Comparison of ENCODE assay signal across 31 cellular contexts in the genomic region with DNA sequence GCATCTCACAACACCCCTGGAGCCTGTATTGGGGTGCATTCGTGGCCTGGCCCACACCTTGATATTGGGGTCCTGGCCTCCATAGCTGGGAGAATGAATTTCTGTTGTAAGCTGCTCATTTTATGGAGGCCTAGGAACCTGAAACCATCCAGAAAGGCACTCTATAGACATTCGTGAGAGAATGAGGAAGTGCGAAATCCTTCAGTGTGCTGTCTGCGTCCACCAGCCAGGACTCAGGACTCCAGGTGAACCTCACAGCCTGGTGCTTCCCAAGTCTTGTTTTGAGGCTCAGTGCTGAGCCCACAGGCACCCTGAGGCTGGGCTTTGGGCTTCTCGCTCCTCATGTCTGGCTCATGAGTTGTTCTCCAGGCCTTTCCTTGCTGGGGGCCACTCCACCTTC. TPM values are rescaled to one million over a fixed set of nuclear protein-coding genes. Genes with fewer than 3 reads are reported as not detected.
A peak's percentile ranks its signal among the peaks of the same experiment; 100 is the strongest.
DNase-seq lines count a peak whose midpoint lies in the region; ATAC-seq and TF ChIP-seq lines count a peak whose summit lies in the region.
"Had no signal": no experiment of that assay in that cellular context is flagged by ENCODE, and none has a peak within 500 bp of the region (broad histone marks: within the 10 kb centered on the region; RNA-seq: fewer than 3 reads in every experiment).

No MANE protein-coding gene starts in this region.

- no peak overlapping the region for H3K4me3 ChIP-seq in Caco-2 (ENCODE audit: low read depth, low read length)
- H3K4me3 ChIP-seq in MM.1S (ENCODE audit: low read length) = no peak overlapping the region
- H3K4me3 ChIP-seq: hepatocyte, ovary, transverse colon had no signal

- TF ChIP-seq CTCF in Caco-2 (IDR thresholded peaks at IDR 0.05; ENCODE audit: insufficient read depth in 1 of 2, low read depth in 1 of 2, low read length in 1 of 2, severe bottlenecking in 1 of 2, unreplicated experiment in 1 of 2) (no peak), MM.1S (IDR thresholded peaks at IDR 0.05; ENCODE audit: low read length) (no peak), activated B cell treated with CpG ODN at 0.5 μM for 24 hours (IDR thresholded peaks at IDR 0.05) (no peak)

- no peaks in the 10 kb centered on the region for H3K27me3 ChIP-seq in Caco-2 (replicated peaks; ENCODE audit: control insufficient read depth, insufficient read depth, low read length)
- peaks cover 100% of the 10 kb centered on the region for H3K27me3 ChIP-seq in MM.1S (replicated peaks; ENCODE audit: insufficient read depth, low read length)
- H3K27me3 ChIP-seq: BE2C, hepatocyte, ovary had no signal

- H3K4me1 Mint-ChIP-seq in Caco-2 (ENCODE audit: low read depth, unreplicated experiment) (peaks cover 41% of the 10 kb centered on the region), activated B cell treated with CpG ODN at 0.5 μM for 24 hours (no peaks in the 10 kb centered on the region)
- no peaks in the 10 kb centered on the region for H3K4me1 Mint-ChIP-seq in activated T-helper 17 cell treated with anti-CD3 and anti-CD28 coated beads, Interleukin-2, amount 50 U/mL, for 72 hours
- H3K4me1 Mint-ChIP-seq: activated naive CD8-positive, alpha-beta T cell treated with anti-CD3 and anti-CD28 coated beads, Interleukin-2, amount 10 ng/mL, durations not matched to agents 7 days and 5 days had no signal

- H3K27ac Mint-ChIP-seq in Caco-2 (ENCODE audit: unreplicated experiment) (peak overlapping the region; percentile 10), activated B cell treated with CpG ODN at 0.5 μM for 24 hours (no peak overlapping the region)
- no peak overlapping the region for H3K27ac Mint-ChIP-seq in activated T-helper 17 cell treated with anti-CD3 and anti-CD28 coated beads, Interleukin-2, amount 50 U/mL, for 72 hours
- H3K27ac Mint-ChIP-seq: activated CD8-positive, alpha-beta T cell treated with anti-CD3 and anti-CD28 coated beads for 36 hours; activated naive CD8-positive, alpha-beta T cell treated with anti-CD3 and anti-CD28 coated beads, Interleukin-2, amount 10 ng/mL, durations not matched to agents 7 days and 5 days; nephron progenitor cell had no signal

- H3K4me2 ChIP-seq in MM.1S (ENCODE audit: low read depth, low read length) = no peak overlapping the region
- H3K4me2 ChIP-seq: hepatocyte, KMS-11 had no signal

- H3F3A ChIP-seq in MM.1S (ENCODE audit: insufficient read depth, low read length) = no peaks in the 10 kb centered on the region

- POLR2A ChIA-PET in Caco-2 (lab: Charles Lee) = interaction anchor here (0.6 kb wide), 1 partner anchor 355 kb away, joined by 3 read pairs; no protein-coding TSS in a partner anchor
- POLR2A ChIA-PET in activated B cell treated with CpG ODN at 0.5 μM for 24 hours (lab: Charles Lee) = interaction anchor here (0.6 kb wide), 1 partner anchor 30 kb away, joined by 7 read pairs; no protein-coding TSS in a partner anchor

- DNase-seq in Caco-2 = no peak
- DNase-seq in MM.1S = no peak
- peak; percentile 7 for DNase-seq in OCI-M1 (lab: John Stamatoyannopoulos, UW)
- DNase-seq in activated B cell treated with CpG ODN at 0.5 μM for 24 hours = no peak
- no peak for DNase-seq in NCI-H1436 treated with DMSO at 0.1 percent for 48 hours (lab: John Stamatoyannopoulos, UW)
- DNase-seq in stimulated activated naive CD4-positive, alpha-beta T cell (lab: John Stamatoyannopoulos, UW) = no peak
- DNase-seq in NCI-H1694 (lab: John Stamatoyannopoulos, UW) = no peak
- DNase-seq: activated CD8-positive, alpha-beta T cell treated with anti-CD3 and anti-CD28 coated beads for 36 hours; activated effector memory CD4-positive, alpha-beta T cell treated with anti-CD3 and anti-CD28 coated beads, Interleukin-2, amount 50 U/mL, for 16 hours; activated naive CD8-positive, alpha-beta T cell treated with anti-CD3 and anti-CD28 coated beads, Interleukin-2, amount 10 ng/mL, durations not matched to agents 7 days and 5 days; activated T-cell treated with anti-CD3 and anti-CD28 coated beads for 4 hours; BE2C; caudate nucleus; foreskin melanocyte; GF-D8; left cardiac atrium; NCI-H1048; NCI-H774; nephron progenitor cell; ovary; small intestine; T1000; transverse colon had no signal

- no peak overlapping the region for H3K9ac ChIP-seq in MM.1S (ENCODE audit: low read length)
- H3K9ac ChIP-seq: KMS-11 had no signal

- no peaks in the 10 kb centered on the region for H4K20me1 ChIP-seq in MM.1S (ENCODE audit: insufficient read depth, low read length)

- H3K36me3 Mint-ChIP-seq in Caco-2 (ENCODE audit: insufficient read depth, unreplicated experiment) (no peaks in the 10 kb centered on the region), activated B cell treated with CpG ODN at 0.5 μM for 24 hours (ENCODE audit: low read depth) (no peaks in the 10 kb centered on the region)
- H3K36me3 Mint-ChIP-seq in activated T-helper 17 cell treated with anti-CD3 and anti-CD28 coated beads, Interleukin-2, amount 50 U/mL, for 72 hours (ENCODE audit: low read depth) = no peaks in the 10 kb centered on the region
- H3K36me3 Mint-ChIP-seq: activated naive CD8-positive, alpha-beta T cell treated with anti-CD3 and anti-CD28 coated beads, Interleukin-2, amount 10 ng/mL, durations not matched to agents 7 days and 5 days had no signal

- intact Hi-C loops in Caco-2 (cut with micrococcal nuclease; ENCODE audit: unreplicated experiment) = no loop called here
- intact Hi-C loops in activated B cell treated with CpG ODN at 0.5 μM for 24 hours (cut with micrococcal nuclease) = no loop called here

- H3K9me3 Mint-ChIP-seq in Caco-2 (ENCODE audit: unreplicated experiment) = no peaks in the 10 kb centered on the region
- H3K9me3 Mint-ChIP-seq in activated B cell treated with CpG ODN at 0.5 μM for 24 hours = no peaks in the 10 kb centered on the region
- no peaks in the 10 kb centered on the region for H3K9me3 Mint-ChIP-seq in activated T-helper 17 cell treated with anti-CD3 and anti-CD28 coated beads, Interleukin-2, amount 50 U/mL, for 72 hours
- H3K9me3 Mint-ChIP-seq: activated CD8-positive, alpha-beta T cell treated with anti-CD3 and anti-CD28 coated beads for 36 hours; activated naive CD8-positive, alpha-beta T cell treated with anti-CD3 and anti-CD28 coated beads, Interleukin-2, amount 10 ng/mL, durations not matched to agents 7 days and 5 days had no signal

- no peaks in the 10 kb centered on the region for H3K36me3 ChIP-seq in Caco-2 (ENCODE audit: control insufficient read depth, insufficient read depth, low read length)
- H3K36me3 ChIP-seq in MM.1S (replicated peaks; ENCODE audit: insufficient read depth, low read length) = no peaks in the 10 kb centered on the region
- H3K36me3 ChIP-seq: BE2C, ovary, transverse colon had no signal

- no peaks in the 10 kb centered on the region for H3K9me3 ChIP-seq in Caco-2
- H3K9me3 ChIP-seq in MM.1S (replicated peaks; ENCODE audit: insufficient read depth, low read length) = no peaks in the 10 kb centered on the region
- H3K9me3 ChIP-seq: BE2C, ovary, transverse colon had no signal

- peak overlapping the region; percentile 15; the same call in 1 of the 2 replicates for H3K27ac ChIP-seq in MM.1S (ENCODE audit: low read length)
- H3K27ac ChIP-seq: hepatocyte, KMS-11, ovary, transverse colon had no signal

- no TSS peak for BruUV-seq in Caco-2 (replicated peaks; lab: Mats Ljungman, UMichigan)

- no peaks in the 10 kb centered on the region for H3K9me2 ChIP-seq in MM.1S (replicated peaks; ENCODE audit: insufficient read depth, low read length)

- no peak overlapping the region for H2AFZ ChIP-seq in MM.1S (ENCODE audit: low read length)
- H2AFZ ChIP-seq: hepatocyte had no signal

- CTCF ChIA-PET in Caco-2 (lab: Charles Lee) (interaction anchor here (0.6 to 2.6 kb wide), 4 partner anchors 9 to 177 kb away, joined by 3 to 8 read pairs (median 4); no protein-coding TSS in a partner anchor), activated B cell treated with CpG ODN at 0.5 μM for 24 hours (lab: Charles Lee) (no interaction called here)

- H3K27me3 Mint-ChIP-seq in Caco-2 (ENCODE audit: insufficient read depth, unreplicated experiment) = no peaks in the 10 kb centered on the region
- H3K27me3 Mint-ChIP-seq in activated B cell treated with CpG ODN at 0.5 μM for 24 hours = peaks cover 27% of the 10 kb centered on the region
- H3K27me3 Mint-ChIP-seq in activated T-helper 17 cell treated with anti-CD3 and anti-CD28 coated beads, Interleukin-2, amount 50 U/mL, for 72 hours = peaks cover 29% of the 10 kb centered on the region

- H3K4me3 Mint-ChIP-seq in Caco-2 (ENCODE audit: unreplicated experiment) (no peak overlapping the region), activated B cell treated with CpG ODN at 0.5 μM for 24 hours (no peak overlapping the region)
- H3K4me3 Mint-ChIP-seq in activated T-helper 17 cell treated with anti-CD3 and anti-CD28 coated beads, Interleukin-2, amount 50 U/mL, for 72 hours = no peak overlapping the region
- H3K4me3 Mint-ChIP-seq: activated CD8-positive, alpha-beta T cell treated with anti-CD3 and anti-CD28 coated beads for 36 hours; activated naive CD8-positive, alpha-beta T cell treated with anti-CD3 and anti-CD28 coated beads, Interleukin-2, amount 10 ng/mL, durations not matched to agents 7 days and 5 days; nephron progenitor cell had no signal

- H3K79me2 ChIP-seq in MM.1S (ENCODE audit: low read length) = no peaks in the 10 kb centered on the region
- H3K79me2 ChIP-seq: hepatocyte had no signal

- H3K4me1 ChIP-seq in Caco-2 (peaks cover 28% of the 10 kb centered on the region), MM.1S (ENCODE audit: low read length) (no peaks in the 10 kb centered on the region)
- H3K4me1 ChIP-seq: BE2C had no signal

- peak; percentile 50 for ATAC-seq in activated B cell treated with CpG ODN at 0.5 μM for 24 hours (ENCODE audit: low read depth)
- no peak for ATAC-seq in activated T-helper 17 cell treated with anti-CD3 and anti-CD28 coated beads, Interleukin-2, amount 50 U/mL, for 72 hours (replicated peaks)
- ATAC-seq: activated CD4-positive, CD25-positive, alpha-beta regulatory T cell treated with anti-CD3 and anti-CD28 coated beads, Interleukin-2, amount 50 U/mL, for 24 hours; activated CD8-positive, alpha-beta T cell treated with anti-CD3 and anti-CD28 coated beads for 36 hours; HCT116; left cardiac atrium; Right ventricle myocardium inferior had no signal

RNA-seq across cellular contexts. Expression of a gene that starts 11.9 kb away (rescaled TPM):
- 39.2 and 40.5 TPM in 2 replicates for total RNA-seq in Caco-2 (2022)
- not detected in 2 replicates for total RNA-seq in activated B cell treated with CpG ODN at 0.5 μM for 24 hours
- not detected for total RNA-seq in activated T-helper 17 cell treated with anti-CD3 and anti-CD28 coated beads, Interleukin-2, amount 50 U/mL, for 72 hours
- total RNA-seq: activated CD8-positive, alpha-beta T cell treated with anti-CD3 and anti-CD28 coated beads for 36 hours; activated naive CD8-positive, alpha-beta T cell treated with anti-CD3 and anti-CD28 coated beads, Interleukin-2, amount 10 ng/mL, durations not matched to agents 7 days and 5 days; HT1080; left cardiac atrium; lung microvascular endothelial cell; Right ventricle myocardium inferior had no signal

RNA-seq across cellular contexts. Expression of a gene that starts 32.1 kb away (rescaled TPM):
- total RNA-seq in Caco-2 (2022) (30.7 and 36.4 TPM in 2 replicates), activated B cell treated with CpG ODN at 0.5 μM for 24 hours (6.6 and 7.0 TPM in 2 replicates)
- total RNA-seq in activated T-helper 17 cell treated with anti-CD3 and anti-CD28 coated beads, Interleukin-2, amount 50 U/mL, for 72 hours = 1 to 10 TPM; 6.8 to 6.9 TPM

RNA-seq across cellular contexts. Expression of a gene that starts 36.6 kb away (rescaled TPM):
- 0.12 and 0.25 TPM in 2 replicates for total RNA-seq in Caco-2 (2022)
- not detected in 2 replicates for total RNA-seq in activated B cell treated with CpG ODN at 0.5 μM for 24 hours
- not detected for total RNA-seq in activated T-helper 17 cell treated with anti-CD3 and anti-CD28 coated beads, Interleukin-2, amount 50 U/mL, for 72 hours
- total RNA-seq: activated CD8-positive, alpha-beta T cell treated with anti-CD3 and anti-CD28 coated beads for 36 hours; activated naive CD8-positive, alpha-beta T cell treated with anti-CD3 and anti-CD28 coated beads, Interleukin-2, amount 10 ng/mL, durations not matched to agents 7 days and 5 days; HT1080; lung microvascular endothelial cell; transverse colon had no signal

RNA-seq across cellular contexts. Expression of a gene that starts 52.3 kb away (rescaled TPM):
- 4,496 and 4,723 TPM in 2 replicates for total RNA-seq in Caco-2 (2022)
- 2,912 and 3,555 TPM in 2 replicates for total RNA-seq in activated B cell treated with CpG ODN at 0.5 μM for 24 hours
- 1,000 to 10,000 TPM; 2,323 to 2,749 TPM for total RNA-seq in activated T-helper 17 cell treated with anti-CD3 and anti-CD28 coated beads, Interleukin-2, amount 50 U/mL, for 72 hours

Comparison
In these comparisons a context has a peak if more than half of its experiments do, and no peak if none do; other contexts are left out.
1. RNA of a gene that starts 11.9 kb away (total RNA-seq): 39.2 to 40.5 TPM in Caco-2; not detected in activated B cell treated with CpG ODN at 0.5 μM for 24 hours and not detected in activated T-helper 17 cell treated with anti-CD3 and anti-CD28 coated beads, Interleukin-2, amount 50 U/mL, for 72 hours; every median in the first group is over 10 times any median in the second.